In genomic region chr11:61022311-61023085, GRCh38 we compare ENCODE assay signal across 10 cellular contexts. TPM values are rescaled to one million over a fixed set of nuclear protein-coding genes. Genes with fewer than 3 reads are reported as not detected.
DNase-seq lines count a peak whose midpoint lies in the region; ATAC-seq and TF ChIP-seq lines count a peak whose summit lies in the region.
"Had no signal": no experiment of that assay in that cellular context is flagged by ENCODE, and none has a peak within 500 bp of the region (broad histone marks: within the 10 kb centered on the region; RNA-seq: fewer than 3 reads in every experiment).

No MANE protein-coding gene starts in this region.

- peak overlapping the region; percentile 66 for H3K4me3 Mint-ChIP-seq in activated naive CD4-positive, alpha-beta T cell treated with anti-CD3 and anti-CD28 coated beads, Interleukin-2, amount 50 U/mL, for 24 hours

- TF ChIP-seq CTCF in OCI-LY1 (IDR thresholded peaks at IDR 0.05; ENCODE audit: low read length): no peak

- in situ Hi-C loops in G401 (cut with HindIII; ENCODE audit: low sequenced_read_pairs): no loop called here

- H3K27me3 Mint-ChIP-seq in activated naive CD4-positive, alpha-beta T cell treated with anti-CD3 and anti-CD28 coated beads, Interleukin-2, amount 50 U/mL, for 24 hours: no peaks in the 10 kb centered on the region

- H3K27me3 ChIP-seq in OCI-LY1 (ENCODE audit: insufficient read depth, low read length) (no peaks in the 10 kb centered on the region), SJCRH30 (no peaks in the 10 kb centered on the region; the same call in 1 of the 2 replicates)

- H3K4me1 ChIP-seq in OCI-LY1 (ENCODE audit: insufficient read depth, low read length, severe bottlenecking): peaks cover 64% of the 10 kb centered on the region
- no peaks in the 10 kb centered on the region for H3K4me1 ChIP-seq in SJCRH30
- H3K4me1 ChIP-seq: parathyroid adenoma had no signal

- intact Hi-C loops in posterior vena cava (cut with DNase I): no loop called here

- no peaks in the 10 kb centered on the region for H3F3A ChIP-seq in OCI-LY1 (ENCODE audit: insufficient read depth, low read length)

- peaks cover 33% of the 10 kb centered on the region for H3K36me3 Mint-ChIP-seq in activated naive CD4-positive, alpha-beta T cell treated with anti-CD3 and anti-CD28 coated beads, Interleukin-2, amount 50 U/mL, for 24 hours

- H4K20me1 ChIP-seq in OCI-LY1 (ENCODE audit: insufficient read depth, low read length): no peaks in the 10 kb centered on the region

- H3K4me3 ChIP-seq in OCI-LY1 (ENCODE audit: low read depth, low read length, poor library complexity, severe bottlenecking): peak overlapping the region; percentile 40
- no peak overlapping the region for H3K4me3 ChIP-seq in SJCRH30
- H3K4me3 ChIP-seq: cardiac muscle cell had no signal

- peak overlapping the region; percentile 95 for H3K27ac ChIP-seq in OCI-LY1 (ENCODE audit: low read depth, low read length, poor library complexity, severe bottlenecking)
- H3K27ac ChIP-seq in SJCRH30: no peak overlapping the region
- H3K27ac ChIP-seq: cardiac muscle cell, HL-60, parathyroid adenoma had no signal

- H3K36me3 ChIP-seq in OCI-LY1 (ENCODE audit: insufficient read depth, low read length): no peaks in the 10 kb centered on the region
- H3K36me3 ChIP-seq in SJCRH30: no peaks in the 10 kb centered on the region
- H3K36me3 ChIP-seq: cardiac muscle cell had no signal

- H2AFZ ChIP-seq in OCI-LY1 (ENCODE audit: low read length): no peak overlapping the region
- H2AFZ ChIP-seq: parathyroid adenoma had no signal

- peak overlapping the region; percentile 63 for H3K4me2 ChIP-seq in OCI-LY1 (ENCODE audit: low read length)

- peaks cover 69% of the 10 kb centered on the region for H3K4me1 Mint-ChIP-seq in activated naive CD4-positive, alpha-beta T cell treated with anti-CD3 and anti-CD28 coated beads, Interleukin-2, amount 50 U/mL, for 24 hours

- peak overlapping the region; percentile 54; the same call in 1 of the 2 replicates for H3K9ac ChIP-seq in OCI-LY1 (ENCODE audit: low read length)
- H3K9ac ChIP-seq: parathyroid adenoma had no signal

- no peak for ATAC-seq in HG03354 (IDR thresholded peaks at IDR 0.05; ENCODE audit: poor library complexity, severe bottlenecking, unreplicated experiment)

- DNase-seq in G401 (ENCODE audit: low spot score) (peak; percentile 76), posterior vena cava (ENCODE audit: low spot score) (peak; percentile 61), NOMO-1 treated with DMSO at 0.1 percent for 48 hours (lab: John Stamatoyannopoulos, UW; ENCODE audit: unreplicated experiment) (no peak), SJCRH30 (no peak)

- no peaks in the 10 kb centered on the region for H3K9me3 Mint-ChIP-seq in activated naive CD4-positive, alpha-beta T cell treated with anti-CD3 and anti-CD28 coated beads, Interleukin-2, amount 50 U/mL, for 24 hours

- H3K9me3 ChIP-seq in OCI-LY1 (ENCODE audit: low read length) (no peaks in the 10 kb centered on the region), SJCRH30 (replicated peaks) (no peaks in the 10 kb centered on the region)

- H3K79me2 ChIP-seq in OCI-LY1 (ENCODE audit: insufficient read depth, low read length): no peaks in the 10 kb centered on the region
- H3K79me2 ChIP-seq: parathyroid adenoma had no signal

- H3K27ac Mint-ChIP-seq in activated naive CD4-positive, alpha-beta T cell treated with anti-CD3 and anti-CD28 coated beads, Interleukin-2, amount 50 U/mL, for 24 hours: peak overlapping the region; percentile 94

- no peaks in the 10 kb centered on the region for H3K9me2 ChIP-seq in OCI-LY1 (ENCODE audit: low read depth, low read length)

RNA-seq across cellular contexts. Expression of gene CD6, which starts 51.0 kb away (rescaled TPM):
- not detected in 2 replicates for total RNA-seq in G401 (2014; rRNA removed; shearing (Covaris generic))
- total RNA-seq in posterior vena cava: under 1 TPM; 0.43 to 0.93 TPM
- not detected in 2 replicates for total RNA-seq in SJCRH30 (2014; rRNA removed; shearing (Covaris generic))

Comparison
In these comparisons a context has a peak if more than half of its experiments do, and no peak if none do; other contexts are left out.
1. DNase-seq: peak in G401 (single experiment) and posterior vena cava (single experiment); none in NOMO-1 treated with DMSO at 0.1 percent for 48 hours (single experiment) and SJCRH30 (0 of 2).